7 cellular contexts compared by ENCODE assay signal in genomic region chr17:81927653-81928496, GRCh38. TPM values are rescaled to one million over a fixed set of nuclear protein-coding genes. Genes with fewer than 3 reads are reported as not detected.
DNase-seq lines count a peak whose midpoint lies in the region; ATAC-seq lines count a peak whose summit lies in the region.

Gene MAFG (minus strand): TSS chr17:81927735. CDS start chr17:81923185, 4,550 bp downstream.

- intact Hi-C loops in sciatic nerve (cut with DNase I): no loop called here

- DNase-seq in NCI-H2081 treated with DMSO at 0.1 percent for 48 hours (lab: John Stamatoyannopoulos, UW): peak; percentile 92
- peak; percentile 99 for DNase-seq in T1000 (lab: John Stamatoyannopoulos, UW)
- DNase-seq in astrocyte of the hippocampus (ENCODE audit: low read depth, low spot score): peak; percentile 99
- DNase-seq in hypothalamus (lab: John Stamatoyannopoulos, UW): peak; percentile 27 to 93 (median 85)
- DNase-seq in sciatic nerve (ENCODE audit: low spot score): peak; percentile 97

- ATAC-seq in GM18502 (IDR thresholded peaks at IDR 0.05; ENCODE audit: poor library complexity, unreplicated experiment) (peak; percentile 58), HG03025 (IDR thresholded peaks at IDR 0.05; ENCODE audit: low FRiP score, unreplicated experiment) (peak; percentile 46), sciatic nerve (peak; percentile 75)

RNA-seq across cellular contexts. Expression of gene MAFG, which starts in this region (rescaled TPM):
- total RNA-seq in sciatic nerve: 27.8 TPM

Comparison
In these comparisons a context has a peak if more than half of its experiments do, and no peak if none do; other contexts are left out.
1. Peak in every context shown above with its lines: DNase-seq and ATAC-seq.